1 cellular context compared by ENCODE assay signal in genomic region chr5:180668835-180669596, GRCh38.
A peak's percentile ranks its signal among the peaks of the same experiment; 100 is the strongest.
TF ChIP-seq lines count a peak whose summit lies in the region.

No MANE protein-coding gene starts in this region.

TF ChIP-seq in K562, 482 proteins besides CTCF, POLR2A, EP300 and RAD21 (continued from another document and continues in another):
- TF ChIP-seq, protein P1, sequence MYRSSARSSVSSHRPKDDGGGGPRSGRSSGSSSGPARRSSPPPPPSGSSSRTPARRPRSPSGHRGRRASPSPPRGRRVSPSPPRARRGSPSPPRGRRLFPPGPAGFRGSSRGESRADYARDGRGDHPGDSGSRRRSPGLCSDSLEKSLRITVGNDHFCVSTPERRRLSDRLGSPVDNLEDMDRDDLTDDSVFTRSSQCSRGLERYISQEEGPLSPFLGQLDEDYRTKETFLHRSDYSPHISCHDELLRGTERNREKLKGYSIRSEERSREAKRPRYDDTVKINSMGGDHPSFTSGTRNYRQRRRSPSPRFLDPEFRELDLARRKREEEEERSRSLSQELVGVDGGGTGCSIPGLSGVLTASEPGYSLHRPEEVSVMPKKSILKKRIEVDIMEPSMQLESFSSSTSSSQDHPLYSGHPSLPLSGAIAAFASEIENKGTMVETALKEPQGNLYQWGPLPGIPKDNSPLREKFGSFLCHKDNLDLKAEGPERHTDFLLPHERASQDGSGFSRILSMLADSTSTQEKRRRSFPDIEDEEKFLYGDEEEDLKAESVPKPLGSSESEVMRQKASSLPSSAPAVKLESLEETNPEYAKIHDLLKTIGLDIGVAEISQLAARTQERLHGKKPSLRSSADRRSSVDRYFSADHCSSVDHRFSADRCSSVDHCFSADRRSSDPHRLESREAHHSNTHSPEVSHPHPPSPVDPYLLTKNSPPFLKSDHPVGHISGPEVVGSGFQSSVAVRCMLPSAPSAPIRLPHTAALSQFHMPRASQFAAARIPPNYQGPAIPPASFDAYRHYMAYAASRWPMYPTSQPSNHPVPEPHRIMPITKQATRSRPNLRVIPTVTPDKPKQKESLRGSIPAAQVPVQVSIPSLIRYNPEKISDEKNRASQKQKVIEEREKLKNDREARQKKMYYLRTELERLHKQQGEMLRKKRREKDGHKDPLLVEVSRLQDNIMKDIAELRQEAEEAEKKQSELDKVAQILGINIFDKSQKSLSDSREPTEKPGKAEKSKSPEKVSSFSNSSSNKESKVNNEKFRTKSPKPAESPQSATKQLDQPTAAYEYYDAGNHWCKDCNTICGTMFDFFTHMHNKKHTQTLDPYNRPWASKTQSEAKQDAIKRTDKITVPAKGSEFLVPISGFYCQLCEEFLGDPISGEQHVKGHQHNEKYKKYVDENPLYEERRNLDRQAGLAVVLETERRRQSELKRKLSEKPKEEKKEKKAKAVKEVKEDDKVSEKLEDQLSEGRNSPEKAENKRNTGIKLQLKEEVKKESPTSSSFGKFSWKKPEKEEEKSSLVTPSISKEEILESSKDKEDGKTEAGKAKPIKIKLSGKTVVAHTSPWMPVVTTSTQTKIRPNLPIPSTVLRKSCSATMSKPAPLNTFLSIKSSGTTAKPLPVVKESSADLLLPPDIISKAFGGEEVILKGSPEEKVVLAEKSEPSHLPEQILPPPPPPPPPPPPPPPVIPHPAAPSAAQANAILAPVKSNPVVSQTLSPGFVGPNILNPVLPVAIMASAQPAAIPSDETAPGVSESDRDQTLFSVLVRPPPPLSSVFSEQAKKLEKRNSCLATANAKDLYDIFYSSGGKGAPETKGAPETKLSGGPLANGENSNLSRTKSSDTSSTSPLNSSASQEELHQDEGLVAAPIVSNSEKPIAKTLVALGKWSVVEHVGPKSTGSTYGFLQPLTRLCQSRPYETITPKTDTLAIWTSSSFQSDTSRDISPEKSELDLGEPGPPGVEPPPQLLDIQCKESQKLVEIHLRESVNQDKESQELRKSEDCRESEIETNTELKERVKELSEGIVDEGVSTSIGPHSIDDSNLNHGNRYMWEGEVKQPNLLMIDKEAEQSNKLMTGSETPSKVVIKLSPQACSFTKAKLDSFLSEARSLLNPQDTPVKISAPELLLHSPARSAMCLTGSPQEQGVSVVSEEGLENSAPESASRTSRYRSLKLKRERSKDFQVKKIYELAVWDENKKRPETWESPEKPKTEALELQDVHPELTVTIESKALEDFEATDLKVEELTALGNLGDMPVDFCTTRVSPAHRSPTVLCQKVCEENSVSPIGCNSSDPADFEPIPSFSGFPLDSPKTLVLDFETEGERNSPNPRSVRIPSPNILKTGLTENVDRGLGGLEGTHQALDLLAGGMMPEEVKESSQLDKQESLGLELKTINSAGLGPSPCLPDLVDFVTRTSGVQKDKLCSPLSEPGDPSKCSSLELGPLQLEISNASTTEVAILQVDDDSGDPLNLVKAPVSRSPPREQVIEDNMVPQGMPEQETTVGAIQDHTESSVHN (IDR thresholded peaks at IDR 0.05; ENCODE audit: borderline replicate concordance in 1 of 2, low read depth in 1 of 2) = peak in 1 of 2 experiments; percentile 39; a peak in 1 of 4 replicates
- TF ChIP-seq TRIM24 (IDR thresholded peaks at IDR 0.05) = no peak
- TF ChIP-seq L3MBTL2 (IDR thresholded peaks at IDR 0.05) = peak; percentile 94
- TF ChIP-seq CBFA2T3 (IDR thresholded peaks at IDR 0.05) = peak; percentile 11; the same call in 1 of the 2 replicates
- no peak for TF ChIP-seq ETS2 (tag; IDR thresholded peaks at IDR 0.05; ENCODE audit: borderline replicate concordance, poor library complexity, severe bottlenecking)
- no peak for TF ChIP-seq MIER1 (IDR thresholded peaks at IDR 0.05; ENCODE audit: low read depth)
- TF ChIP-seq, protein P2, sequence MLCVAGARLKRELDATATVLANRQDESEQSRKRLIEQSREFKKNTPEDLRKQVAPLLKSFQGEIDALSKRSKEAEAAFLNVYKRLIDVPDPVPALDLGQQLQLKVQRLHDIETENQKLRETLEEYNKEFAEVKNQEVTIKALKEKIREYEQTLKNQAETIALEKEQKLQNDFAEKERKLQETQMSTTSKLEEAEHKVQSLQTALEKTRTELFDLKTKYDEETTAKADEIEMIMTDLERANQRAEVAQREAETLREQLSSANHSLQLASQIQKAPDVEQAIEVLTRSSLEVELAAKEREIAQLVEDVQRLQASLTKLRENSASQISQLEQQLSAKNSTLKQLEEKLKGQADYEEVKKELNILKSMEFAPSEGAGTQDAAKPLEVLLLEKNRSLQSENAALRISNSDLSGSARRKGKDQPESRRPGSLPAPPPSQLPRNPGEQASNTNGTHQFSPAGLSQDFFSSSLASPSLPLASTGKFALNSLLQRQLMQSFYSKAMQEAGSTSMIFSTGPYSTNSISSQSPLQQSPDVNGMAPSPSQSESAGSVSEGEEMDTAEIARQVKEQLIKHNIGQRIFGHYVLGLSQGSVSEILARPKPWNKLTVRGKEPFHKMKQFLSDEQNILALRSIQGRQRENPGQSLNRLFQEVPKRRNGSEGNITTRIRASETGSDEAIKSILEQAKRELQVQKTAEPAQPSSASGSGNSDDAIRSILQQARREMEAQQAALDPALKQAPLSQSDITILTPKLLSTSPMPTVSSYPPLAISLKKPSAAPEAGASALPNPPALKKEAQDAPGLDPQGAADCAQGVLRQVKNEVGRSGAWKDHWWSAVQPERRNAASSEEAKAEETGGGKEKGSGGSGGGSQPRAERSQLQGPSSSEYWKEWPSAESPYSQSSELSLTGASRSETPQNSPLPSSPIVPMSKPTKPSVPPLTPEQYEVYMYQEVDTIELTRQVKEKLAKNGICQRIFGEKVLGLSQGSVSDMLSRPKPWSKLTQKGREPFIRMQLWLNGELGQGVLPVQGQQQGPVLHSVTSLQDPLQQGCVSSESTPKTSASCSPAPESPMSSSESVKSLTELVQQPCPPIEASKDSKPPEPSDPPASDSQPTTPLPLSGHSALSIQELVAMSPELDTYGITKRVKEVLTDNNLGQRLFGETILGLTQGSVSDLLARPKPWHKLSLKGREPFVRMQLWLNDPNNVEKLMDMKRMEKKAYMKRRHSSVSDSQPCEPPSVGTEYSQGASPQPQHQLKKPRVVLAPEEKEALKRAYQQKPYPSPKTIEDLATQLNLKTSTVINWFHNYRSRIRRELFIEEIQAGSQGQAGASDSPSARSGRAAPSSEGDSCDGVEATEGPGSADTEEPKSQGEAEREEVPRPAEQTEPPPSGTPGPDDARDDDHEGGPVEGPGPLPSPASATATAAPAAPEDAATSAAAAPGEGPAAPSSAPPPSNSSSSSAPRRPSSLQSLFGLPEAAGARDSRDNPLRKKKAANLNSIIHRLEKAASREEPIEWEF (CRISPR knock-in tag; IDR thresholded peaks at IDR 0.05) = no peak
- peak; percentile 45 to 53 for TF ChIP-seq E2F6 (IDR thresholded peaks at IDR 0.05; ENCODE audit: borderline replicate concordance in 1 of 2, extremely low read depth in 1 of 2, insufficient read depth in 1 of 2, insufficient read length in 1 of 2, low read depth in 1 of 2, low read length in 1 of 2, poor library complexity in 1 of 2, severe bottlenecking in 1 of 2)
- TF ChIP-seq MED1 (CRISPR knock-in tag; IDR thresholded peaks at IDR 0.05; ENCODE audit: borderline replicate concordance) = no peak
- TF ChIP-seq ZNF23 (CRISPR knock-in tag; IDR thresholded peaks at IDR 0.05) = no peak
- TF ChIP-seq ZNF583 (CRISPR knock-in tag; IDR thresholded peaks at IDR 0.05) = peak; percentile 38; the same call in 1 of the 2 replicates
- no peak for TF ChIP-seq CSDE1 (IDR thresholded peaks at IDR 0.05)
- peak; percentile 33; the same call in 1 of the 2 replicates for TF ChIP-seq SMARCE1 (IDR thresholded peaks at IDR 0.05)
- TF ChIP-seq CHCHD3 (CRISPR knock-in tag; IDR thresholded peaks at IDR 0.05) = no peak
- TF ChIP-seq USF2 (CRISPR knock-in tag; IDR thresholded peaks at IDR 0.05) = peak; percentile 66
- peak; percentile 28 to 97; a peak in 3 of 4 replicates for TF ChIP-seq FOXA3 (CRISPR knock-in tag; conservative IDR thresholded peaks at IDR 0.05 in 1 of 2, IDR thresholded peaks at IDR 0.05 in 1 of 2)
- peak; percentile 69 for TF ChIP-seq TFAP4 (CRISPR knock-in tag; IDR thresholded peaks at IDR 0.05; ENCODE audit: borderline replicate concordance)
- peak; percentile 72 for TF ChIP-seq HES1 (IDR thresholded peaks at IDR 0.05; ENCODE audit: low read depth)
- TF ChIP-seq, protein P3, sequence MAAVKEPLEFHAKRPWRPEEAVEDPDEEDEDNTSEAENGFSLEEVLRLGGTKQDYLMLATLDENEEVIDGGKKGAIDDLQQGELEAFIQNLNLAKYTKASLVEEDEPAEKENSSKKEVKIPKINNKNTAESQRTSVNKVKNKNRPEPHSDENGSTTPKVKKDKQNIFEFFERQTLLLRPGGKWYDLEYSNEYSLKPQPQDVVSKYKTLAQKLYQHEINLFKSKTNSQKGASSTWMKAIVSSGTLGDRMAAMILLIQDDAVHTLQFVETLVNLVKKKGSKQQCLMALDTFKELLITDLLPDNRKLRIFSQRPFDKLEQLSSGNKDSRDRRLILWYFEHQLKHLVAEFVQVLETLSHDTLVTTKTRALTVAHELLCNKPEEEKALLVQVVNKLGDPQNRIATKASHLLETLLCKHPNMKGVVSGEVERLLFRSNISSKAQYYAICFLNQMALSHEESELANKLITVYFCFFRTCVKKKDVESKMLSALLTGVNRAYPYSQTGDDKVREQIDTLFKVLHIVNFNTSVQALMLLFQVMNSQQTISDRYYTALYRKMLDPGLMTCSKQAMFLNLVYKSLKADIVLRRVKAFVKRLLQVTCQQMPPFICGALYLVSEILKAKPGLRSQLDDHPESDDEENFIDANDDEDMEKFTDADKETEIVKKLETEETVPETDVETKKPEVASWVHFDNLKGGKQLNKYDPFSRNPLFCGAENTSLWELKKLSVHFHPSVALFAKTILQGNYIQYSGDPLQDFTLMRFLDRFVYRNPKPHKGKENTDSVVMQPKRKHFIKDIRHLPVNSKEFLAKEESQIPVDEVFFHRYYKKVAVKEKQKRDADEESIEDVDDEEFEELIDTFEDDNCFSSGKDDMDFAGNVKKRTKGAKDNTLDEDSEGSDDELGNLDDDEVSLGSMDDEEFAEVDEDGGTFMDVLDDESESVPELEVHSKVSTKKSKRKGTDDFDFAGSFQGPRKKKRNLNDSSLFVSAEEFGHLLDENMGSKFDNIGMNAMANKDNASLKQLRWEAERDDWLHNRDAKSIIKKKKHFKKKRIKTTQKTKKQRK (IDR thresholded peaks at IDR 0.05; ENCODE audit: borderline replicate concordance, low read depth, low read length) = no peak
- TF ChIP-seq FOXK1 (CRISPR knock-in tag; IDR thresholded peaks at IDR 0.05; ENCODE audit: borderline replicate concordance) = no peak
- no peak for TF ChIP-seq ELK3 (CRISPR knock-in tag; IDR thresholded peaks at IDR 0.05)
- TF ChIP-seq NFRKB (IDR thresholded peaks at IDR 0.05; ENCODE audit: low read depth) = no peak
- TF ChIP-seq RBM34 (IDR thresholded peaks at IDR 0.05; ENCODE audit: borderline replicate concordance, insufficient read depth, low read length) = no peak
- TF ChIP-seq BHLHE40 (IDR thresholded peaks at IDR 0.05; ENCODE audit: low read length) = peak; percentile 69
- no peak for TF ChIP-seq ZNF146 (CRISPR knock-in tag; IDR thresholded peaks at IDR 0.05; ENCODE audit: unreplicated experiment)
- TF ChIP-seq TCF3 (CRISPR knock-in tag; IDR thresholded peaks at IDR 0.05) = peak; percentile 27; the same call in 1 of the 2 replicates
- TF ChIP-seq, protein P4, sequence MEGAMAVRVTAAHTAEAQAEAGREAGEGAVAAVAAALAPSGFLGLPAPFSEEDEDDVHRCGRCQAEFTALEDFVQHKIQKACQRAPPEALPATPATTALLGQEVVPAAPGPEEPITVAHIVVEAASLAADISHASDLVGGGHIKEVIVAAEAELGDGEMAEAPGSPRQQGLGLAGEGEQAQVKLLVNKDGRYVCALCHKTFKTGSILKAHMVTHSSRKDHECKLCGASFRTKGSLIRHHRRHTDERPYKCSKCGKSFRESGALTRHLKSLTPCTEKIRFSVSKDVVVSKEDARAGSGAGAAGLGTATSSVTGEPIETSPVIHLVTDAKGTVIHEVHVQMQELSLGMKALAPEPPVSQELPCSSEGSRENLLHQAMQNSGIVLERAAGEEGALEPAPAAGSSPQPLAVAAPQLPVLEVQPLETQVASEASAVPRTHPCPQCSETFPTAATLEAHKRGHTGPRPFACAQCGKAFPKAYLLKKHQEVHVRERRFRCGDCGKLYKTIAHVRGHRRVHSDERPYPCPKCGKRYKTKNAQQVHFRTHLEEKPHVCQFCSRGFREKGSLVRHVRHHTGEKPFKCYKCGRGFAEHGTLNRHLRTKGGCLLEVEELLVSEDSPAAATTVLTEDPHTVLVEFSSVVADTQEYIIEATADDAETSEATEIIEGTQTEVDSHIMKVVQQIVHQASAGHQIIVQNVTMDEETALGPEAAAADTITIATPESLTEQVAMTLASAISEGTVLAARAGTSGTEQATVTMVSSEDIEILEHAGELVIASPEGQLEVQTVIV (CRISPR knock-in tag; IDR thresholded peaks at IDR 0.05; ENCODE audit: borderline replicate concordance) = no peak
- no peak for TF ChIP-seq HDAC1 (IDR thresholded peaks at IDR 0.05)
- TF ChIP-seq ZFX (CRISPR knock-in tag; IDR thresholded peaks at IDR 0.05) = peak; percentile 66
- TF ChIP-seq CBFB (CRISPR knock-in tag; IDR thresholded peaks at IDR 0.05) = peak; percentile 26; the same call in 1 of the 2 replicates
- TF ChIP-seq TAL1 (IDR thresholded peaks at IDR 0.05) = peak; percentile 41
